In the genomic region with DNA sequence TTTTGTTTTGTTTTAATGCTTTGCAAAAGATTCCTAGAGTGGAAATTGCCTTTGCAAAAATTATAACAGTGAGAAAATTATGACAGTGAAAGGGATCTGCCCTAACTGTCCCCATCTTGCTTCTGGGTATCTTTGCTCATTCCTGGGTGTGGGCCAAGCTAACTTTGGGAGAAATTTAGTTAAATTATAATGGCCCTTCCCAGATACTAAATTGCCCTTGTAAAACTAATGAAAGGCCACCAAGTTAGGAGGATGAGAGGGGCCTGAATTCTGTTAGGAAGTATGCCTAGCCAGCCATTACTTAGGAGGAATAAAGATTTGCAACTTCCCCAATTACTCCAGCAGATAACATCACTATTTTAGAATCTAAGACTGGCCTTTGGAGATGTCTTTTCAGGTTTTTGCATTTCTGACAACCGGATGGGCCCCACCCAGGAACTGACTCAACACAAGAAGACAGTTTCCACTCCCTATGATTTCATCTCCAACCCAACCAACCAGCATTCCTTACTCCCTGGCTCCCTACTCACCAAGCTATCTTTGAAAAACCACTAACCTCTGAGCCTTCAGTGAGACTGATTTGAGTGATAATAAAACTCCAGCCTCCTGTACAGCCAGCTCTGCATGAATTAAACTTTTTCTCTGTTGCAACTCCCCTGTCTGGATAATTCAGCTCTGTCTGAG, we compare ENCODE assay signal across 10 cellular contexts. TPM values are rescaled to one million over a fixed set of nuclear protein-coding genes. Genes with fewer than 3 reads are reported as not detected.
DNase-seq lines count a peak whose midpoint lies in the region; ATAC-seq and TF ChIP-seq lines count a peak whose summit lies in the region.
"Had no signal": no experiment of that assay in that cellular context is flagged by ENCODE, and none has a peak within 500 bp of the region (broad histone marks: within the 10 kb centered on the region; RNA-seq: fewer than 3 reads in every experiment).

No MANE protein-coding gene starts in this region.

- no peaks in the 10 kb centered on the region for H3K79me1 ChIP-seq in trophoblast cell (ENCODE audit: low read length)

- H2BK12ac ChIP-seq in trophoblast cell (ENCODE audit: low read length) = no peak overlapping the region

- TF ChIP-seq POLR2A in GM18505 (IDR thresholded peaks at IDR 0.05; ENCODE audit: borderline replicate concordance, extremely low read depth, insufficient read depth, insufficient read length) = no peak

- no peak overlapping the region for H3K18ac ChIP-seq in trophoblast cell (ENCODE audit: low read length)

- H3K36me3 ChIP-seq in HEK293 (ENCODE audit: control insufficient read depth in 2 of 2, insufficient read depth in 1 of 2, low read length in 2 of 2) (no peaks in the 10 kb centered on the region), trophoblast cell (ENCODE audit: control insufficient read depth in 1 of 2, insufficient read depth in 2 of 2, low read length in 2 of 2) (no peaks in the 10 kb centered on the region)

- no peak overlapping the region for H3K23ac ChIP-seq in trophoblast cell (ENCODE audit: low read length)

- DNase-seq in SKM-1 treated with dmso at 0.1 percent for 144 hours (lab: John Stamatoyannopoulos, UW; ENCODE audit: unreplicated experiment) (peak; percentile 73), astrocyte of the hippocampus (ENCODE audit: low read depth, low spot score) (peak; percentile 30), trophoblast cell (peak; percentile 63 to 80), SHP77 treated with DMSO at 0.1 percent for 48 hours (lab: John Stamatoyannopoulos, UW) (no peak)
- DNase-seq: left cardiac atrium had no signal

- H4K91ac ChIP-seq in trophoblast cell (ENCODE audit: low read depth, low read length) = no peak overlapping the region

- H3K9me3 ChIP-seq in HEK293 (ENCODE audit: control insufficient read depth, insufficient read depth, low read depth, low read length) = no peaks in the 10 kb centered on the region
- H3K9me3 ChIP-seq in trophoblast cell (ENCODE audit: insufficient read depth, low read depth, low read length) = no peaks in the 10 kb centered on the region

- no peak overlapping the region for H3K4me3 ChIP-seq in HEK293 (ENCODE audit: low read depth, low read length)
- H3K4me3 ChIP-seq in trophoblast cell (ENCODE audit: low read depth, low read length) = no peak overlapping the region

- TF ChIP-seq CTCF in HEK293 (tag by site-specific recombination; IDR thresholded peaks at IDR 0.05) = no peak

- H3K4ac ChIP-seq in trophoblast cell (ENCODE audit: low read depth, low read length) = no peak overlapping the region

- no peak overlapping the region for H3K14ac ChIP-seq in trophoblast cell (ENCODE audit: low read length)

- no peak overlapping the region for H2AK5ac ChIP-seq in trophoblast cell (ENCODE audit: low read length)

- no peaks in the 10 kb centered on the region for H3K27me3 ChIP-seq in trophoblast cell (ENCODE audit: insufficient read depth, low read length)

- no peak overlapping the region for H4K12ac ChIP-seq in trophoblast cell (ENCODE audit: low read depth, low read length)

- no CpG with 5 or more reads among the region's 1 CpG for WGBS in trophoblast cell (ENCODE audit: extremely low coverage, insufficient coverage, insufficient read length)

- H2BK120ac ChIP-seq in trophoblast cell (ENCODE audit: insufficient read depth, low read length, poor library complexity) = no peak overlapping the region

- no peak for ATAC-seq in HG02973 (IDR thresholded peaks at IDR 0.05; ENCODE audit: unreplicated experiment)
- no peak for ATAC-seq in GM18505 (IDR thresholded peaks at IDR 0.05; ENCODE audit: unreplicated experiment)
- no peak for ATAC-seq in HG02840 (IDR thresholded peaks at IDR 0.05; ENCODE audit: low FRiP score, unreplicated experiment)

- CTCF ChIA-PET in HEK293 (lab: Yijun Ruan, JAX) = interaction anchor here (0.7 to 1.2 kb wide), 2 partner anchors 114 to 179 kb away, joined by 3 read pairs; no protein-coding TSS in a partner anchor

- POLR2A ChIA-PET in HEK293 (lab: Yijun Ruan, JAX) = no interaction called here

- H2BK5ac ChIP-seq in trophoblast cell (ENCODE audit: low read depth, low read length, poor library complexity) = no peak overlapping the region

- H3K9ac ChIP-seq in trophoblast cell (ENCODE audit: low read length) = no peak overlapping the region

- H3K79me2 ChIP-seq in trophoblast cell (ENCODE audit: control insufficient read depth, insufficient read depth, low read length, poor library complexity) = no peaks in the 10 kb centered on the region

- H3K4me2 ChIP-seq in trophoblast cell (ENCODE audit: low read length) = no peak overlapping the region

- H2AFZ ChIP-seq in trophoblast cell (ENCODE audit: insufficient read depth, low read length, poor library complexity) = no peak overlapping the region

- H3K4me1 ChIP-seq in HEK293 (ENCODE audit: control insufficient read depth, insufficient read depth, low read length) = peaks cover 5% of the 10 kb centered on the region
- peaks cover 2% of the 10 kb centered on the region in 2 experiments for H3K4me1 ChIP-seq in trophoblast cell (ENCODE audit: control insufficient read depth in 1 of 2, insufficient read depth in 2 of 2, low read length in 2 of 2)

- no peak overlapping the region for H4K8ac ChIP-seq in trophoblast cell (ENCODE audit: low read depth, low read length)

- H3K27ac ChIP-seq in HEK293 (ENCODE audit: extremely low read depth, low read depth, low read length) (no peak overlapping the region), trophoblast cell (ENCODE audit: low read depth, low read length) (no peak overlapping the region)
- H3K27ac ChIP-seq: VCaP had no signal

TF ChIP-seq in HEK293, 187 proteins besides CTCF, POLR2A, EP300 and RAD21:
- TF ChIP-seq SP2 (tag by site-specific recombination; IDR thresholded peaks at IDR 0.05) (no peak), ZNF664 (tag by site-specific recombination; IDR thresholded peaks at IDR 0.05) (no peak), KLF7 (tag by site-specific recombination; IDR thresholded peaks at IDR 0.05; ENCODE audit: borderline replicate concordance) (no peak), KLF1 (tag by site-specific recombination; IDR thresholded peaks at IDR 0.05) (peak; percentile 37; the same call in 1 of the 2 replicates), ZXDB (tag by site-specific recombination; IDR thresholded peaks at IDR 0.05) (no peak), ZFHX2 (tag by site-specific recombination; conservative IDR thresholded peaks at IDR 0.05) (no peak), ZNF266 (tag by site-specific recombination; IDR thresholded peaks at IDR 0.05; ENCODE audit: low read depth) (no peak), ZNF692 (tag by site-specific recombination; IDR thresholded peaks at IDR 0.05) (peak; percentile 93), ZNF629 (tag by site-specific recombination; IDR thresholded peaks at IDR 0.05) (0 out of 2 replicates have a peak, but pooled peaks have one; percentile 18), ZNF350 (tag by site-specific recombination; IDR thresholded peaks at IDR 0.05) (no peak), SP7 (tag by site-specific recombination; IDR thresholded peaks at IDR 0.05) (peak; percentile 51; the same call in 1 of the 2 replicates), ZNF670 (tag by site-specific recombination; IDR thresholded peaks at IDR 0.05; ENCODE audit: low read depth) (no peak), ZBTB21 (tag by site-specific recombination; IDR thresholded peaks at IDR 0.05) (0 out of 2 replicates have a peak, but pooled peaks have one; percentile 36), ZFP69B (tag by site-specific recombination; IDR thresholded peaks at IDR 0.05) (peak; percentile 82), ZBTB20 (tag by site-specific recombination; IDR thresholded peaks at IDR 0.05) (0 out of 2 replicates have a peak, but pooled peaks have one; percentile 8), SETDB1 (IDR thresholded peaks at IDR 0.05; ENCODE audit: insufficient read length, low read length) (peak; percentile 26)
- TF ChIP-seq, protein P1, sequence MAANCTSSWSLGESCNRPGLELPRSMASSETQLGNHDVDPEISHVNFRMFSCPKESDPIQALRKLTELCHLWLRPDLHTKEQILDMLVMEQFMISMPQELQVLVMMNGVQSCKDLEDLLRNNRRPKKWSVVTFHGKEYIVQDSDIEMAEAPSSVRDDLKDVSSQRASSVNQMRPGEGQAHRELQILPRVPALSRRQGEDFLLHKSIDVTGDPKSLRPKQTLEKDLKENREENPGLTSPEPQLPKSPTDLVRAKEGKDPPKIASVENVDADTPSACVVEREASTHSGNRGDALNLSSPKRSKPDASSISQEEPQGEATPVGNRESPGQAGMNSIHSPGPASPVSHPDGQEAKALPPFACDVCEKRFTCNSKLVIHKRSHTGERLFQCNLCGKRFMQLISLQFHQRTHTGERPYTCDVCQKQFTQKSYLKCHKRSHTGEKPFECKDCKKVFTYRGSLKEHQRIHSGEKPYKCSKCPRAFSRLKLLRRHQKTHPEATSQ (tag by site-specific recombination; IDR thresholded peaks at IDR 0.05) = no peak

RNA-seq across cellular contexts. Expression of gene IL12B, which starts 7.1 kb away (rescaled TPM):
- polyA plus RNA-seq in trophoblast cell (2013) = not detected in 2 replicates
